Comparison of ENCODE assay signal across 9 cellular contexts in genomic region chr2:187169108-187169713, GRCh38.
DNase-seq lines count a peak whose midpoint lies in the region; ATAC-seq and TF ChIP-seq lines count a peak whose summit lies in the region.
"Had no signal": no experiment of that assay in that cellular context is flagged by ENCODE, and none has a peak within 500 bp of the region (broad histone marks: within the 10 kb centered on the region; RNA-seq: fewer than 3 reads in every experiment).

No MANE protein-coding gene starts in this region.

- peak; percentile 13 for DNase-seq in NB4 (ENCODE audit: low read depth)
- DNase-seq in naive thymus-derived CD4-positive, alpha-beta T cell: no peak
- no peak for DNase-seq in RWPE1 (ENCODE audit: low spot score)
- no peak for DNase-seq in activated effector memory CD4-positive, alpha-beta T cell treated with anti-CD3 and anti-CD28 coated beads, Interleukin-2, amount 50 U/mL, for 16 hours
- DNase-seq in activated CD4-positive, alpha-beta T cell treated with anti-CD3 and anti-CD28 coated beads for 48 hours: no peak
- DNase-seq in LoVo (ENCODE audit: low spot score): no peak
- DNase-seq: activated T-cell treated with anti-CD3 and anti-CD28 coated beads, Interleukin-2, amount 50 U/mL, for 48 hours had no signal

- intact Hi-C loops in naive thymus-derived CD4-positive, alpha-beta T cell (cut with micrococcal nuclease): no loop called here

- H3K27me3 Mint-ChIP-seq in naive thymus-derived CD4-positive, alpha-beta T cell: no peaks in the 10 kb centered on the region

- H3K4me1 ChIP-seq in naive thymus-derived CD4-positive, alpha-beta T cell (ENCODE audit: control insufficient read depth in 2 of 2, insufficient read depth in 2 of 2, low read length in 2 of 2): no peaks in the 10 kb centered on the region

- no peak overlapping the region for H3K27ac Mint-ChIP-seq in naive thymus-derived CD4-positive, alpha-beta T cell

- H3K27me3 ChIP-seq in naive thymus-derived CD4-positive, alpha-beta T cell (ENCODE audit: control insufficient read depth in 2 of 2, insufficient read depth in 2 of 2, low read length in 2 of 2): no peaks in the 10 kb centered on the region

- H3K9me3 ChIP-seq in naive thymus-derived CD4-positive, alpha-beta T cell (ENCODE audit: control insufficient read depth in 2 of 3, low read length in 3 of 3): no peaks in the 10 kb centered on the region

- POLR2A ChIA-PET in naive thymus-derived CD4-positive, alpha-beta T cell (lab: Charles Lee): no interaction called here
- POLR2A ChIA-PET in RWPE1 (lab: Yijun Ruan, JAX; ENCODE audit: low non-redundant PET): no interaction called here

- TF ChIP-seq CTCF in NB4 (IDR thresholded peaks at IDR 0.05; ENCODE audit: low read depth, low read length) (no peak), RWPE1 (conservative IDR thresholded peaks at IDR 0.05; ENCODE audit: low read depth) (no peak)

- H3K4me3 ChIP-seq in NB4 (ENCODE audit: low read depth, low read length): no peak overlapping the region
- H3K4me3 ChIP-seq in naive thymus-derived CD4-positive, alpha-beta T cell (ENCODE audit: low read length): no peak overlapping the region

- H3K4me1 Mint-ChIP-seq in naive thymus-derived CD4-positive, alpha-beta T cell: peaks cover 0 to 2% (median 0%) of the 10 kb centered on the region in 7 donors

- no peak overlapping the region for H3K27ac ChIP-seq in naive thymus-derived CD4-positive, alpha-beta T cell (ENCODE audit: low read depth, low read length)
- no peak overlapping the region for H3K27ac ChIP-seq in RWPE1

- H3K4me3 Mint-ChIP-seq in naive thymus-derived CD4-positive, alpha-beta T cell: no peak overlapping the region

- CTCF ChIA-PET in naive thymus-derived CD4-positive, alpha-beta T cell (lab: Charles Lee): no interaction called here
- CTCF ChIA-PET in RWPE1 (lab: Yijun Ruan, JAX): no interaction called here

- H3K9me3 Mint-ChIP-seq in naive thymus-derived CD4-positive, alpha-beta T cell: peaks cover 0 to 5% (median 0%) of the 10 kb centered on the region in 11 donors

- no peaks in the 10 kb centered on the region for H3K36me3 Mint-ChIP-seq in naive thymus-derived CD4-positive, alpha-beta T cell

- ATAC-seq in GM19324 (IDR thresholded peaks at IDR 0.05; ENCODE audit: low FRiP score, unreplicated experiment) (peak; percentile 64), HG02885 (IDR thresholded peaks at IDR 0.05; ENCODE audit: poor library complexity, unreplicated experiment) (peak; percentile 76)
- peak; percentile 22 for ATAC-seq in naive thymus-derived CD4-positive, alpha-beta T cell

- TF ChIP-seq POLR2A in NB4 (IDR thresholded peaks at IDR 0.05; ENCODE audit: extremely low read depth, insufficient read length): no peak

- H3K36me3 ChIP-seq in naive thymus-derived CD4-positive, alpha-beta T cell (ENCODE audit: control insufficient read depth in 2 of 3, insufficient read depth in 3 of 3, low read length in 3 of 3): no peaks in the 10 kb centered on the region

Comparison
In these comparisons a context has a peak if more than half of its experiments do, and no peak if none do; other contexts are left out.
1. ATAC-seq: peak in every context shown above with its lines; median percentile 76 in HG02885; 64 in GM19324; 22 in naive thymus-derived CD4-positive, alpha-beta T cell.